7 cellular contexts compared by ENCODE assay signal in the genomic region with DNA sequence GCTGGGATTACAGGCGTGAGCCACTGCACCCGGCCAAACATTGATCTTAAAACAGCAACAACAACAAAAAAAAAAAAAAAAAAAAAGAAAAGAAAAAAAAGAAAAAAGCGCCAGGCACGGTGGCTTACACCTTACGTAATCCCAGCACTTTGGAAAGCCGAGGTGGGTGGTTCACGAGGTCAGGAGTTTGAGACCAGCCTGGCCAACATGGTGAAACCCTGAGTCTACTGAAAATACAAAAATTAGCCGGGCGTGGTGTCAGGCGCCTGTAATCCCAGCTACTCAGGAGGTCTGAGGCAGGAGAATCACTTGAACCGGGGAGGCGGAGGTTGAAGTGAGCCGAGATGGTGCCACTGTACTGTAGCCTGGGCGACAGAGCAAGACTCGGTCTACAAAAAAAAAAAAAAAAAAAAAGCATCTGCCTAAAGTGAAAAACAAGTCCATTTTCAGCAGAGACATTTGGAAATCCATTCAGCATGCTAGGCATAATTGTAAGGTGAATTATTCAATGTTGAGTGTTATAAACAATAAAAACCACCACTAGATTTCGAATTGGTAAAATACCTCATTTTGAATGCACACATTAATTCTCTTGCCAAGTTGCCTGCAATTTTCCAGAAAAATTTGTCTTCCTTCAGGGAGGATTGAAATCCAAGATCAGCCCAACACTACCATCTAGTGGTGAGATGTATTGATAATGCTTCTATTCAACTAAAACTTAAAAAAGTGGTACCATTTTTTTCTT. TPM values are rescaled to one million over a fixed set of nuclear protein-coding genes. Genes with fewer than 3 reads are reported as not detected.
DNase-seq lines count a peak whose midpoint lies in the region; ATAC-seq and TF ChIP-seq lines count a peak whose summit lies in the region.

No MANE protein-coding gene starts in this region.

- POLR2A ChIA-PET in SK-N-SH (lab: Yijun Ruan, JAX) = no interaction called here

- no peak overlapping the region for H3K4me3 ChIP-seq in MM.1S (ENCODE audit: low read length)
- H3K4me3 ChIP-seq in SK-N-SH (ENCODE audit: low read depth in 2 of 2, low read length in 1 of 2) = no peak overlapping the region
- no peak overlapping the region for H3K4me3 ChIP-seq in ovary

- H3K27ac ChIP-seq in MM.1S (ENCODE audit: low read length) (no peak overlapping the region), SK-N-SH (ENCODE audit: low read depth in 2 of 2, low read length in 1 of 2) (peak overlapping the region in 1 of 2 experiments; percentile 41; a peak in 1 of 4 replicates), ovary (no peak overlapping the region)

- CTCF ChIA-PET in SK-N-SH (lab: Yijun Ruan, JAX) = interaction anchor here (0.6 to 4.9 kb wide), 48 partner anchors 8 to 310 kb away, joined by 3 to 33 read pairs (median 4); partner anchors contain the start of genes CERS5, COX14, GPD1 and LIMA1

- H3K36me3 ChIP-seq in MM.1S (replicated peaks; ENCODE audit: insufficient read depth, low read length) (no peaks in the 10 kb centered on the region), SK-N-SH (replicated peaks in 1 of 2; ENCODE audit: control insufficient read depth in 1 of 2, insufficient read depth in 2 of 2, low read length in 1 of 2) (peaks cover 24 to 54% of the 10 kb centered on the region in 2 experiments), ovary (no peaks in the 10 kb centered on the region)

- 74% methylated on average over 16 of the region's 16 CpGs for WGBS in SK-N-SH (ENCODE audit: low lambda C conversion rate)
- 53 to 65% (median 59%) methylated on average over 16 of the region's 16 CpGs for WGBS in ovary, 3 donors

- H3K9ac ChIP-seq in MM.1S (ENCODE audit: low read length) (no peak overlapping the region), SK-N-SH (no peak overlapping the region)

- H3K9me2 ChIP-seq in MM.1S (replicated peaks; ENCODE audit: insufficient read depth, low read length) (no peaks in the 10 kb centered on the region), SK-N-SH (no peaks in the 10 kb centered on the region)

- no peaks in the 10 kb centered on the region for H3K27me3 ChIP-seq in MM.1S (replicated peaks; ENCODE audit: insufficient read depth, low read length)
- H3K27me3 ChIP-seq in SK-N-SH (ENCODE audit: insufficient read depth) = no peaks in the 10 kb centered on the region
- H3K27me3 ChIP-seq in ovary = no peaks in the 10 kb centered on the region

- H3K79me2 ChIP-seq in MM.1S (ENCODE audit: low read length) (no peaks in the 10 kb centered on the region), SK-N-SH (ENCODE audit: insufficient read depth) (peaks cover 15% of the 10 kb centered on the region; the same call in 1 of the 2 replicates)

- no peak for ATAC-seq in HG03571 (IDR thresholded peaks at IDR 0.05; ENCODE audit: unreplicated experiment)

- H3K9me3 ChIP-seq in MM.1S (replicated peaks; ENCODE audit: insufficient read depth, low read length) (no peaks in the 10 kb centered on the region), SK-N-SH (no peaks in the 10 kb centered on the region), ovary (no peaks in the 10 kb centered on the region)

- TF ChIP-seq EP300 in SK-N-SH (IDR thresholded peaks at IDR 0.05; ENCODE audit: borderline replicate concordance in 1 of 2, low read depth in 1 of 2, low read length in 1 of 2) (no peak), ovary (IDR thresholded peaks at IDR 0.05) (no peak)

- DNase-seq in ELR (ENCODE audit: low read depth) = peak; percentile 86
- DNase-seq in MM.1S = peak; percentile 61
- DNase-seq in SK-N-SH = peak; percentile 64
- DNase-seq in fibroblast of gingiva (ENCODE audit: low read depth) = peak; percentile 76
- DNase-seq in ovary = no peak
- no peak for DNase-seq in activated naive CD4-positive, alpha-beta T cell (lab: John Stamatoyannopoulos, UW)

- no peak overlapping the region for H3K4me2 ChIP-seq in MM.1S (ENCODE audit: low read depth, low read length)
- H3K4me2 ChIP-seq in SK-N-SH = no peak overlapping the region

- H3F3A ChIP-seq in MM.1S (ENCODE audit: insufficient read depth, low read length) (no peaks in the 10 kb centered on the region), SK-N-SH (replicated peaks; ENCODE audit: insufficient read depth) (peaks cover 50% of the 10 kb centered on the region)

- H3K4me1 ChIP-seq in MM.1S (ENCODE audit: low read length) = no peaks in the 10 kb centered on the region
- H3K4me1 ChIP-seq in SK-N-SH (ENCODE audit: control insufficient read depth in 1 of 2, insufficient read depth in 2 of 2, low read depth in 1 of 2, low read length in 1 of 2) = no peaks in the 10 kb centered on the region
- no peaks in the 10 kb centered on the region for H3K4me1 ChIP-seq in ovary (ENCODE audit: insufficient read depth)

- H2AFZ ChIP-seq in MM.1S (ENCODE audit: low read length) = no peak overlapping the region
- H2AFZ ChIP-seq in SK-N-SH (ENCODE audit: low read depth) = no peak overlapping the region

- no peaks in the 10 kb centered on the region for H4K20me1 ChIP-seq in MM.1S (ENCODE audit: insufficient read depth, low read length)
- no peaks in the 10 kb centered on the region for H4K20me1 ChIP-seq in SK-N-SH (ENCODE audit: insufficient read depth)

- peak; percentile 16 for TF ChIP-seq POLR2A in ovary (IDR thresholded peaks at IDR 0.05)

- TF ChIP-seq CTCF in MM.1S (IDR thresholded peaks at IDR 0.05; ENCODE audit: low read length) (peak; percentile 70), SK-N-SH (IDR thresholded peaks at IDR 0.05) (peak; percentile 74), ovary (IDR thresholded peaks at IDR 0.05) (peak; percentile 41 to 78 (median 77))

- peak; percentile 86 for TF ChIP-seq RAD21 in SK-N-SH (IDR thresholded peaks at IDR 0.05; ENCODE audit: low read length)

- intact Hi-C loops in ovary (cut with DNase I) = loop anchor here (2.0 to 10.0 kb wide), 4 partner anchors 98 to 210 kb away; partner anchors contain the start of gene AQP5 (in 1 of the 4)

TF ChIP-seq in SK-N-SH, 30 proteins besides CTCF, POLR2A, EP300 and RAD21:
- TF ChIP-seq GATA2 (CRISPR knock-in tag; IDR thresholded peaks at IDR 0.05) (peak; percentile 79), RFX5 (IDR thresholded peaks at IDR 0.05; ENCODE audit: low read length) (peak; percentile 72; the same call in 1 of the 2 replicates), TAF1 (IDR thresholded peaks at IDR 0.05; ENCODE audit: borderline replicate concordance, low read depth, low read length) (no peak), SIN3A (IDR thresholded peaks at IDR 0.05; ENCODE audit: borderline replicate concordance, low read depth, low read length) (no peak), GABPA (IDR thresholded peaks at IDR 0.05; ENCODE audit: low read depth) (no peak), EZH2phosphoT487 (IDR thresholded peaks at IDR 0.05; ENCODE audit: borderline replicate concordance, low read depth) (no peak), POLR2AphosphoS5 (IDR thresholded peaks at IDR 0.05; ENCODE audit: low read depth, low read length) (no peak), USF1 (IDR thresholded peaks at IDR 0.05; ENCODE audit: borderline replicate concordance, low read depth) (no peak), TCF12 (IDR thresholded peaks at IDR 0.05) (no peak), NFIC (IDR thresholded peaks at IDR 0.05; ENCODE audit: borderline replicate concordance) (no peak), ELF1 (IDR thresholded peaks at IDR 0.05) (no peak), JUND (IDR thresholded peaks at IDR 0.05) (no peak), SMC3 (IDR thresholded peaks at IDR 0.05; ENCODE audit: low read depth, low read length) (peak; percentile 60)
- TF ChIP-seq, protein P1, sequence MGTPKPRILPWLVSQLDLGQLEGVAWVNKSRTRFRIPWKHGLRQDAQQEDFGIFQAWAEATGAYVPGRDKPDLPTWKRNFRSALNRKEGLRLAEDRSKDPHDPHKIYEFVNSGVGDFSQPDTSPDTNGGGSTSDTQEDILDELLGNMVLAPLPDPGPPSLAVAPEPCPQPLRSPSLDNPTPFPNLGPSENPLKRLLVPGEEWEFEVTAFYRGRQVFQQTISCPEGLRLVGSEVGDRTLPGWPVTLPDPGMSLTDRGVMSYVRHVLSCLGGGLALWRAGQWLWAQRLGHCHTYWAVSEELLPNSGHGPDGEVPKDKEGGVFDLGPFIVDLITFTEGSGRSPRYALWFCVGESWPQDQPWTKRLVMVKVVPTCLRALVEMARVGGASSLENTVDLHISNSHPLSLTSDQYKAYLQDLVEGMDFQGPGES (IDR thresholded peaks at IDR 0.05; ENCODE audit: low read depth, low read length) = no peak
TF ChIP-seq in SK-N-SH: peak in this region for 3.

RNA-seq across cellular contexts. Expression of gene CERS5, which starts 8.0 kb away (rescaled TPM):
- polyA plus RNA-seq in SK-N-SH (2012; rRNA removed) (56.9 and 68.3 TPM in 2 replicates), ovary (10 to 100 TPM; 47.9 to 76.9 TPM)
- polyA plus RNA-seq in SK-N-SH (2012; cell fraction: cytosol; rRNA removed) = 53.7 and 58.9 TPM in 2 replicates
- polyA plus RNA-seq in SK-N-SH (2012; cell fraction: nucleus; rRNA removed) = 123 and 155 TPM in 2 replicates
- total RNA-seq in ovary = 10 to 100 TPM; 29.1 to 67.3 (median 44.9) TPM

Comparison
In these comparisons a context has a peak if more than half of its experiments do, and no peak if none do; other contexts are left out.
1. DNase-seq: peak in ELR (single experiment), MM.1S (single experiment), SK-N-SH (single experiment) and fibroblast of gingiva (single experiment); none in ovary (0 of 5) and activated naive CD4-positive, alpha-beta T cell (0 of 4).
2. Peak in every context shown above with its lines, with median percentiles within 50 percentile points of each other: CTCF ChIP-seq.